Comparison of ENCODE assay signal across 29 cellular contexts in the genomic region with DNA sequence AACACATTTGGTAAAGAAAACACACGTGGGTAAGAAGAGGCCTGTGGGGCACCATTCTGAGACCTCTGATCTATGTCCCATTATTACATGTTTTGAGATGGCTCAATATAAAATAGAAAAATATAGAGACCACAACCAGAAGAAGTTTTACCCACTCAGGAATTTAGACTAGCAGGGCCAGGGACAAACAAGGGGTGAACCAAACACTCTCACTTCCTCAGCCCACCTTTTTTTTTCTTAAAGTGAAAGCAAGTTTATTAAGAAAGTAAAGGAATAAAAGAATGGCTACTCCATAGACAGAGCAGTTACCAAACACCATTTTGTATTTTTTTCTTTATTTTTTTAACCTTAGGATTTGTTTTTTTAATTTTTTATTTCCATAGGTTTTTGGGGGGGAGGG.
"Had no signal": no experiment of that assay in that cellular context is flagged by ENCODE, and none has a peak within 500 bp of the region (broad histone marks: within the 10 kb centered on the region; RNA-seq: fewer than 3 reads in every experiment).

No MANE protein-coding gene starts in this region.

- H3K9me3 Mint-ChIP-seq: dendritic cell treated with granulocyte-macrophage colony-stimulating factor and Interleukin-4, amounts not matched to agents 40 ng/mL and 50 ng/mL, for 4 days; memory B cell; natural killer cell treated with Interleukin-12 subunit alpha and Interleukin-12 subunit beta and Interleukin-15 and Interleukin-18, amount 100 ng/mL, for 72 hours; neural progenitor cell had no signal

- H3K4me1 Mint-ChIP-seq: neural progenitor cell had no signal

- H3K36me3 Mint-ChIP-seq: natural killer cell treated with Interleukin-12 subunit alpha and Interleukin-12 subunit beta and Interleukin-15 and Interleukin-18, amount 100 ng/mL, for 72 hours; neural progenitor cell had no signal

- H3K4me2 ChIP-seq: neural progenitor cell, smooth muscle cell had no signal

- H3K9me3 ChIP-seq: colonic mucosa, esophagus muscularis mucosa, gastroesophageal sphincter, heart right ventricle, lower lobe of right lung, prostate gland, right atrium auricular region, stomach, testis, tibial artery had no signal

- H3K4me3 Mint-ChIP-seq: dendritic cell treated with granulocyte-macrophage colony-stimulating factor and Interleukin-4, amounts not matched to agents 40 ng/mL and 50 ng/mL, for 4 days; memory B cell; natural killer cell treated with Interleukin-12 subunit alpha and Interleukin-12 subunit beta and Interleukin-15 and Interleukin-18, amount 100 ng/mL, for 72 hours; neural progenitor cell; type B pancreatic cell had no signal

- H3K27me3 ChIP-seq: colonic mucosa, esophagus muscularis mucosa, gastroesophageal sphincter, heart right ventricle, neural progenitor cell, right atrium auricular region, stomach, testis, tibial artery had no signal

- H3K27ac Mint-ChIP-seq: dendritic cell treated with granulocyte-macrophage colony-stimulating factor and Interleukin-4, amounts not matched to agents 40 ng/mL and 50 ng/mL, for 4 days; memory B cell; natural killer cell treated with Interleukin-12 subunit alpha and Interleukin-12 subunit beta and Interleukin-15 and Interleukin-18, amount 100 ng/mL, for 72 hours; neural progenitor cell had no signal

- H3K27me3 Mint-ChIP-seq: dendritic cell treated with granulocyte-macrophage colony-stimulating factor and Interleukin-4, amounts not matched to agents 40 ng/mL and 50 ng/mL, for 4 days; memory B cell had no signal

- ATAC-seq: foreskin keratinocyte; gastroesophageal sphincter; lower lobe of right lung; natural killer cell treated with Interleukin-12 subunit alpha and Interleukin-12 subunit beta and Interleukin-15 and Interleukin-18, amount 100 ng/mL, for 72 hours had no signal

- H3K4me1 ChIP-seq: colonic mucosa, foreskin keratinocyte, lower lobe of right lung, neural progenitor cell, prostate gland, testis had no signal

- H3K9ac ChIP-seq: neural progenitor cell had no signal

- H3K36me3 ChIP-seq: colonic mucosa, esophagus muscularis mucosa, gastroesophageal sphincter, heart right ventricle, lower lobe of right lung, neural progenitor cell, prostate gland, right atrium auricular region, stomach, tibial artery had no signal

- DNase-seq: colonic mucosa; effector memory CD4-positive, alpha-beta T cell; foreskin keratinocyte; glutamatergic neuron; heart right ventricle; hippocampal formation; islet precursor cell; kidney glomerular epithelial cell; left ventricle myocardium superior; lower lobe of right lung; stimulated activated CD4-positive, alpha-beta T cell treated with anti-CD3 and anti-CD28 coated beads, Interleukin-12 subunit alpha, Interleukin-12 subunit beta, amount 100 ng/mL, for 4 hours; stimulated activated CD4-positive, alpha-beta T cell treated with anti-CD3 and anti-CD28 coated beads, Interleukin-1b, Interleukin-23, amount 100 ng/mL, for 48 hours; stimulated activated CD4-positive, alpha-beta T cell treated with anti-CD3 and anti-CD28 coated beads, Interleukin-4, amount 100 ng/mL, for 1 hour; stimulated activated CD8-positive, alpha-beta memory T cell treated with anti-CD3 and anti-CD28 coated beads, Interleukin-4, amount 100 ng/mL, for 48 hours; stimulated activated naive CD4-positive, alpha-beta T cell treated with Interleukin-2 at 50 U/mL for 16 hours; stomach; testis; tibial artery had no signal

- H2AFZ ChIP-seq: neural progenitor cell had no signal

- FAIRE-seq: endothelial cell of umbilical vein had no signal

- H3K4me3 ChIP-seq: colonic mucosa, esophagus muscularis mucosa, gastroesophageal sphincter, heart right ventricle, lower lobe of right lung, neural progenitor cell, prostate gland, right atrium auricular region, smooth muscle cell, stomach, testis, tibial artery had no signal

- H3K27ac ChIP-seq: colonic mucosa, esophagus muscularis mucosa, foreskin keratinocyte, gastroesophageal sphincter, heart right ventricle, lower lobe of right lung, neural progenitor cell, prostate gland, right atrium auricular region, stomach, testis had no signal
